Comparison of ENCODE assay signal across 13 cellular contexts in genomic region chr11:64151337-64151736, GRCh38. TPM values are rescaled to one million over a fixed set of nuclear protein-coding genes. Genes with fewer than 3 reads are reported as not detected.
DNase-seq lines count a peak whose midpoint lies in the region; ATAC-seq and TF ChIP-seq lines count a peak whose summit lies in the region.
"Had no signal": no experiment of that assay in that cellular context is flagged by ENCODE, and none has a peak within 500 bp of the region (broad histone marks: within the 10 kb centered on the region; RNA-seq: fewer than 3 reads in every experiment).

No MANE protein-coding gene starts in this region.

- TF ChIP-seq POLR2A in body of pancreas (IDR thresholded peaks at IDR 0.05) (no peak), gastrocnemius medialis (IDR thresholded peaks at IDR 0.05) (no peak)

- H3K4me1 ChIP-seq in heart right ventricle = peaks cover 8 to 58% (median 34%) of the 10 kb centered on the region in 9 donors
- peaks cover 40% of the 10 kb centered on the region for H3K4me1 ChIP-seq in body of pancreas
- H3K4me1 ChIP-seq in gastrocnemius medialis = peaks cover 49 to 65% of the 10 kb centered on the region in 2 donors

- H3K4me3 ChIP-seq in heart right ventricle (no peak overlapping the region), body of pancreas (no peak overlapping the region), gastrocnemius medialis (no peak overlapping the region)
- H3K4me3 ChIP-seq: BLaER1 treated with 17β-estradiol and CSF1 and Interleukin-3, amounts not matched to agents 10 nM and 100 nM had no signal

- in situ Hi-C loops in gastrocnemius medialis (cut with MboI; ENCODE audit: low sequenced_read_pairs in 4 of 4) = loop anchor here in 1 of 4 donors (25.0 kb wide), 1 partner anchor 314 kb away; the partner anchor contains the start of gene MARK2

- H3K36me3 ChIP-seq in heart right ventricle (peaks cover 0 to 6% (median 0%) of the 10 kb centered on the region in 9 donors), body of pancreas (replicated peaks in 1 of 2; ENCODE audit: insufficient read depth in 1 of 2, low read depth in 2 of 2) (no peaks in the 10 kb centered on the region), gastrocnemius medialis (no peaks in the 10 kb centered on the region)

- intact Hi-C loops in heart right ventricle (cut with DNase I) (loop anchor here in 2 of 10 donors (2.0 to 5.0 kb wide), 2 partner anchors 153 to 314 kb away; partner anchors contain the start of gene MARK2 (in 2 of the 2)), left cardiac atrium (cut with DNase I) (loop anchor here in 1 of 2 donors (2.0 kb wide), 1 partner anchor 317 kb away; no protein-coding TSS in a partner anchor), body of pancreas (cut with DNase I) (no loop called here), gastrocnemius medialis (cut with DNase I; ENCODE audit: low total_unique reads) (loop anchor here (2.0 to 5.0 kb wide), 3 partner anchors 64 to 384 kb away; partner anchors contain the start of gene ZFTA)

- H3K9me3 ChIP-seq in heart right ventricle = no peaks in the 10 kb centered on the region
- no peaks in the 10 kb centered on the region for H3K9me3 ChIP-seq in body of pancreas
- no peaks in the 10 kb centered on the region for H3K9me3 ChIP-seq in gastrocnemius medialis
- H3K9me3 ChIP-seq: BLaER1 treated with 17β-estradiol and CSF1 and Interleukin-3, amounts not matched to agents 10 nM and 100 nM had no signal

- DNase-seq in heart right ventricle (no peak), left cardiac atrium (no peak), body of pancreas (no peak), gastrocnemius medialis (no peak), NCI-H1048 (lab: John Stamatoyannopoulos, UW) (no peak), RKO (ENCODE audit: low spot score) (no peak)
- DNase-seq in activated CD4-positive, alpha-beta T cell treated with anti-CD3 and anti-CD28 coated beads, Interleukin-2, amount 50 U/mL, for 48 hours = no peak
- DNase-seq: Calu3; CD8-positive, alpha-beta T cell; DMS53; H9 had no signal

- H3K27ac ChIP-seq in heart right ventricle (peak overlapping the region in 7 of 10 donors; percentile 41 to 87 (median 70)), VCaP (peak overlapping the region; percentile 100; the same call in 1 of the 2 replicates), body of pancreas (peak overlapping the region in 3 of 4 donors; percentile 55 to 71 (median 58)), gastrocnemius medialis (peak overlapping the region; percentile 82 to 96 (median 93))
- H3K27ac ChIP-seq: BLaER1 treated with 17β-estradiol and CSF1 and Interleukin-3, amounts not matched to agents 10 nM and 100 nM had no signal

- no peak for ATAC-seq in heart right ventricle
- ATAC-seq in left cardiac atrium = no peak
- no peak for ATAC-seq in body of pancreas
- no peak for ATAC-seq in gastrocnemius medialis
- ATAC-seq: CD8-positive, alpha-beta T cell had no signal

- H3K27me3 ChIP-seq in heart right ventricle (no peaks in the 10 kb centered on the region), body of pancreas (no peaks in the 10 kb centered on the region), gastrocnemius medialis (no peaks in the 10 kb centered on the region)
- H3K27me3 ChIP-seq: BLaER1 treated with 17β-estradiol and CSF1 and Interleukin-3, amounts not matched to agents 10 nM and 100 nM had no signal

- WGBS in heart right ventricle, 2 donors = 94% methylated on average over 8 of the region's 8 CpGs
- WGBS in body of pancreas, 2 donors = 92 to 100% methylated on average over 1 to 6 of the region's 8 CpGs

- TF ChIP-seq CTCF in heart right ventricle (IDR thresholded peaks at IDR 0.05) (no peak), VCaP (conservative IDR thresholded peaks at IDR 0.05) (no peak), body of pancreas (IDR thresholded peaks at IDR 0.05) (no peak), gastrocnemius medialis (IDR thresholded peaks at IDR 0.05 in 4 of 5, conservative IDR thresholded peaks at IDR 0.05 in 1 of 5) (no peak)

RNA-seq across cellular contexts. Expression of gene MACROD1, which starts 14.6 kb away (rescaled TPM):
- 100 to 1,000 TPM in 8 of 10 donors, 10 to 100 TPM in 2; 86.2 to 134 (median 115) TPM for total RNA-seq in heart right ventricle
- polyA plus RNA-seq in heart right ventricle = 100 to 1,000 TPM in 1 of 2 donors, 10 to 100 TPM in 1; 77.6 to 497 TPM
- 10 to 100 TPM; 37.9 to 48.0 TPM for total RNA-seq in left cardiac atrium
- total RNA-seq in body of pancreas = 10 to 100 TPM; 24.7 to 65.4 TPM
- total RNA-seq in gastrocnemius medialis = 100 to 1,000 TPM; 162 to 308 (median 205) TPM

RNA-seq across cellular contexts. Expression of gene STIP1, which starts 34.6 kb away (rescaled TPM):
- total RNA-seq in heart right ventricle (100 to 1,000 TPM in 1 of 10 donors, 10 to 100 TPM in 9; 67.4 to 105 (median 87.9) TPM), left cardiac atrium (100 to 1,000 TPM; 102 to 125 TPM), body of pancreas (10 to 100 TPM; 35.8 to 63.6 TPM), gastrocnemius medialis (100 to 1,000 TPM; 141 to 193 (median 168) TPM)
- polyA plus RNA-seq in heart right ventricle = 100 to 1,000 TPM in 1 of 2 donors, 10 to 100 TPM in 1; 55.3 to 144 TPM

RNA-seq across cellular contexts. Expression of gene FERMT3, which starts 55.2 kb away (rescaled TPM):
- 10 to 100 TPM in 1 of 10 donors, 1 to 10 TPM in 9; 2.3 to 30.8 (median 5.4) TPM for total RNA-seq in heart right ventricle
- 1 to 10 TPM; 7.5 to 9.2 TPM for polyA plus RNA-seq in heart right ventricle
- 10 to 100 TPM; 23.8 to 25.8 TPM for total RNA-seq in left cardiac atrium
- total RNA-seq in body of pancreas = 1 to 10 TPM; 8.6 to 9.1 TPM
- total RNA-seq in gastrocnemius medialis = 10 to 100 TPM in 1 of 4 donors, 1 to 10 TPM in 3; 2.8 to 10.4 (median 6.1) TPM
